Comparison of ENCODE assay signal across 21 cellular contexts in the genomic region with DNA sequence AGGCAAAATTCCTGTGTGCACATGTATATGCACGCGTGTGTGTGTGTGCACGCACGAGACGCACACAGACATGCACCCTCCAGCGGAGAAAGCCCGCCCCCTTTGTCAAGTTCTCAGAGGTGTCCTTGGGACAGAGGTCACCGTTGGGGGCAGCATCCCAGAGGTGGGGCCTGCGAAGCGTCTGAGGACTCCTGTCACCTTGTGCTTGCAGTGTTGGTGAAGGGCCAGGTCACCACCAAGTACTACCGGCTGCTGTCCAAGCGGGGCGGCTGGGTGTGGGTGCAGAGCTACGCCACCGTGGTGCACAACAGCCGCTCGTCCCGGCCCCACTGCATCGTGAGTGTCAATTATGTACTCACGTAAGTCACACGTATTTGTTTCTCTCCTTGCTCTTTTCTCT. TPM values are rescaled to one million over a fixed set of nuclear protein-coding genes. Genes with fewer than 3 reads are reported as not detected.
DNase-seq lines count a peak whose midpoint lies in the region; ATAC-seq, FAIRE-seq and TF ChIP-seq lines count a peak whose summit lies in the region.
"Had no signal": no experiment of that assay in that cellular context is flagged by ENCODE, and none has a peak within 500 bp of the region (broad histone marks: within the 10 kb centered on the region; RNA-seq: fewer than 3 reads in every experiment).

No MANE protein-coding gene starts in this region.

- no peak overlapping the region for H3K4ac ChIP-seq in neuronal stem cell (ENCODE audit: low read length)

- TF ChIP-seq CTCF in K562 (IDR thresholded peaks at IDR 0.05 in 2 of 3, conservative IDR thresholded peaks at IDR 0.05 in 1 of 3; ENCODE audit: insufficient read depth in 2 of 3, low read depth in 1 of 3, low read length in 3 of 3) (peak in 1 of 3 experiments; percentile 53; a peak in 2 of 6 replicates), OCI-LY7 (conservative IDR thresholded peaks at IDR 0.05; ENCODE audit: low read length) (no peak)

- H4K8ac ChIP-seq in neuronal stem cell (ENCODE audit: low read depth, low read length), result no peak overlapping the region

- POLR2A ChIA-PET in K562 (lab: Yijun Ruan, JAX) (interaction anchor here (1.0 kb wide), 1 partner anchor 11 kb away, joined by 4 read pairs; no protein-coding TSS in a partner anchor), OCI-LY7 (lab: Charles Lee) (no interaction called here)

- no peak overlapping the region for H3K4me3 ChIP-seq in H7 (ENCODE audit: insufficient read depth, low read depth, low read length)
- H3K4me3 ChIP-seq in K562, result no peak overlapping the region
- H3K4me3 ChIP-seq in neuronal stem cell (ENCODE audit: low read length in 2 of 2), result no peak overlapping the region
- H3K4me3 ChIP-seq in OCI-LY7 (ENCODE audit: low read depth, low read length, poor library complexity, severe bottlenecking), result no peak overlapping the region
- H3K4me3 ChIP-seq: A549 had no signal

- H3K4me1 ChIP-seq in K562 (replicated peaks in 1 of 2; ENCODE audit: control insufficient read depth in 2 of 2, insufficient read depth in 2 of 2, low read length in 2 of 2), result peaks cover 0 to 12% of the 10 kb centered on the region in 2 experiments; a peak in 2 of 5 replicates
- peaks cover 3 to 5% of the 10 kb centered on the region in 2 donors for H3K4me1 ChIP-seq in neuronal stem cell (ENCODE audit: control insufficient read depth in 2 of 2, insufficient read depth in 1 of 2, low read depth in 1 of 2, low read length in 2 of 2)
- H3K4me1 ChIP-seq in OCI-LY7 (ENCODE audit: insufficient read depth, low read length, poor library complexity, severe bottlenecking), result no peaks in the 10 kb centered on the region
- H3K4me1 ChIP-seq: A549 had no signal

- no peak for TF ChIP-seq EP300 in K562 (IDR thresholded peaks at IDR 0.05; ENCODE audit: low read length)

- H4K20me1 ChIP-seq in K562 (replicated peaks; ENCODE audit: control insufficient read depth, insufficient read depth, low read length), result no peaks in the 10 kb centered on the region; the same call in none of the 2 replicates
- no peaks in the 10 kb centered on the region for H4K20me1 ChIP-seq in OCI-LY7 (ENCODE audit: insufficient read depth, low read length)

- no peaks in the 10 kb centered on the region for H3K79me2 ChIP-seq in K562 (ENCODE audit: control insufficient read depth, insufficient read depth, low read length)
- H3K79me2 ChIP-seq in OCI-LY7 (ENCODE audit: insufficient read depth, low read depth, low read length), result no peaks in the 10 kb centered on the region

- peaks cover 3% of the 10 kb centered on the region for H3K79me1 ChIP-seq in neuronal stem cell (ENCODE audit: low read depth, low read length)

- 15% methylated on average over 21 of the region's 21 CpGs for WGBS in K562 (ENCODE audit: insufficient coverage, low coverage, missing lambda C conversion rate)
- no CpG with 5 or more reads among the region's 21 CpGs for WGBS in neuronal stem cell (ENCODE audit: extremely low coverage in 2 of 2, insufficient read length in 2 of 2, insufficient replicate concordance in 1 of 2), 2 donors

- H2BK15ac ChIP-seq in neuronal stem cell (ENCODE audit: low read length), result no peak overlapping the region

- no peak overlapping the region for H2BK12ac ChIP-seq in neuronal stem cell (ENCODE audit: low read length)

- H3K9ac ChIP-seq in K562 (ENCODE audit: insufficient read depth in 1 of 2, low read depth in 2 of 2, low read length in 2 of 2) (no peak overlapping the region), neuronal stem cell (ENCODE audit: low read depth, low read length, poor library complexity) (no peak overlapping the region)

- in situ Hi-C loops in K562 (cut with MboI), result loop anchor here (10.0 kb wide), 1 partner anchor 183 kb away; no protein-coding TSS in a partner anchor

- H3K27me3 ChIP-seq in H7 (ENCODE audit: control insufficient read depth, insufficient read depth, low read length), result peaks cover 2% of the 10 kb centered on the region; the same call in 1 of the 2 replicates
- H3K27me3 ChIP-seq in K562 (ENCODE audit: control insufficient read depth in 2 of 2, insufficient read depth in 2 of 2, low read length in 2 of 2), result peaks cover 58 to 87% of the 10 kb centered on the region in 2 experiments
- no peaks in the 10 kb centered on the region for H3K27me3 ChIP-seq in neuronal stem cell (ENCODE audit: control insufficient read depth in 3 of 3, insufficient read depth in 3 of 3, low read depth in 1 of 3, low read length in 3 of 3)

- TF ChIP-seq POLR2A in K562 (conservative IDR thresholded peaks at IDR 0.05), result no peak

- H3K18ac ChIP-seq in neuronal stem cell (ENCODE audit: low read length), result no peak overlapping the region

- CTCF ChIA-PET in K562 (lab: Yijun Ruan, JAX; ENCODE audit: low intra/inter-chr PET ratio), result no interaction called here
- CTCF ChIA-PET in OCI-LY7 (lab: Charles Lee; ENCODE audit: unreplicated experiment), result no interaction called here

- BruUV-seq in K562 (replicated peaks; lab: Mats Ljungman, UMichigan), result no TSS peak
- no TSS peak for BruUV-seq in OCI-LY7 (replicated peaks; lab: Mats Ljungman, UMichigan)

- H2AFZ ChIP-seq in K562 (ENCODE audit: low read depth, low read length), result no peak overlapping the region
- H2AFZ ChIP-seq in neuronal stem cell (ENCODE audit: low read length), result no peak overlapping the region
- no peak overlapping the region for H2AFZ ChIP-seq in OCI-LY7 (ENCODE audit: low read length)

- no peaks in the 10 kb centered on the region for H3K9me1 ChIP-seq in K562 (ENCODE audit: control insufficient read depth, insufficient read depth, low read length)

- ATAC-seq in K562, result peak; percentile 43
- ATAC-seq in GM19351 (IDR thresholded peaks at IDR 0.05; ENCODE audit: unreplicated experiment), result no peak
- ATAC-seq in HG03095 (IDR thresholded peaks at IDR 0.05; ENCODE audit: unreplicated experiment), result no peak
- ATAC-seq: A549 had no signal

- H2BK120ac ChIP-seq in neuronal stem cell (ENCODE audit: low read depth, low read length), result no peak overlapping the region

- no peak overlapping the region for H3K23ac ChIP-seq in neuronal stem cell (ENCODE audit: low read depth, low read length, poor library complexity)

- H4K91ac ChIP-seq in neuronal stem cell (ENCODE audit: low read depth, low read length, poor library complexity), result no peak overlapping the region

- H3K27ac ChIP-seq in K562 (ENCODE audit: extremely low read depth, low read depth, low read length) (no peak overlapping the region), neuronal stem cell (replicated peaks; ENCODE audit: low read length) (no peak overlapping the region), OCI-LY7 (ENCODE audit: low read depth, low read length, poor library complexity, severe bottlenecking) (no peak overlapping the region)
- H3K27ac ChIP-seq: 22Rv1, A549, C4-2B had no signal

- H3K4me2 ChIP-seq in K562 (ENCODE audit: insufficient read depth, low read length), result no peak overlapping the region
- no peak overlapping the region for H3K4me2 ChIP-seq in neuronal stem cell (ENCODE audit: insufficient read depth, low read length, poor library complexity, severe bottlenecking)
- no peak overlapping the region for H3K4me2 ChIP-seq in OCI-LY7 (ENCODE audit: low read length)
- H3K4me2 ChIP-seq: A549 had no signal

- H3K14ac ChIP-seq in neuronal stem cell (ENCODE audit: low read length), result peak overlapping the region; percentile 87

- H2AK5ac ChIP-seq in neuronal stem cell (ENCODE audit: low read depth, low read length), result peak overlapping the region; percentile 12

- no peaks in the 10 kb centered on the region for H3K9me2 ChIP-seq in OCI-LY7 (ENCODE audit: insufficient read depth, low read length)

- H2BK5ac ChIP-seq in neuronal stem cell (ENCODE audit: low read length), result no peak overlapping the region

- DNase-seq in activated effector memory CD4-positive, alpha-beta T cell treated with anti-CD3 and anti-CD28 coated beads, Interleukin-2, amount 50 U/mL, for 16 hours, result peak; percentile 60
- DNase-seq in activated effector memory CD4-positive, alpha-beta T cell treated with Interleukin-2 at 50 U/mL for 16 hours, result no peak
- DNase-seq in H7 (peak; percentile 30), K562 (ENCODE audit: extremely low read depth in 1 of 4, low spot score in 3 of 4) (peak in 3 of 4 experiments; percentile 36 to 59 (median 50)), neuronal stem cell (ENCODE audit: low spot score) (no peak), OCI-LY7 (ENCODE audit: low spot score) (no peak)
- DNase-seq: AML-193; CD4-positive, alpha-beta T cell; DMS153; DMS79; GDM1; GOT3; H9 had no signal

- no peak for TF ChIP-seq RAD21 in K562 (CRISPR knock-in tag; conservative IDR thresholded peaks at IDR 0.05 in 1 of 2, IDR thresholded peaks at IDR 0.05 in 1 of 2)

- intact Hi-C loops in K562 (cut with micrococcal nuclease) (no loop called here), OCI-LY7 (cut with micrococcal nuclease; ENCODE audit: unreplicated experiment) (no loop called here)

- H3K36me3 ChIP-seq in H7 (replicated peaks; ENCODE audit: control insufficient read depth, insufficient read depth, low read length) (no peaks in the 10 kb centered on the region), K562 (ENCODE audit: control insufficient read depth, insufficient read depth, low read length) (no peaks in the 10 kb centered on the region), neuronal stem cell (replicated peaks in 1 of 2; ENCODE audit: control insufficient read depth in 2 of 2, insufficient read depth in 2 of 2, low read length in 2 of 2) (no peaks in the 10 kb centered on the region), OCI-LY7 (ENCODE audit: insufficient read depth, low read length) (no peaks in the 10 kb centered on the region)

- FAIRE-seq in K562 (lab: Jason Lieb, UNC), result no peak
- FAIRE-seq: A549, GM12892, GM18507 had no signal

- H3K9me3 ChIP-seq in K562 (replicated peaks; ENCODE audit: control insufficient read depth, insufficient read depth, low read depth, low read length) (no peaks in the 10 kb centered on the region), neuronal stem cell (replicated peaks in 1 of 2; ENCODE audit: control insufficient read depth in 2 of 2, insufficient read depth in 1 of 2, low read depth in 1 of 2, low read length in 2 of 2) (no peaks in the 10 kb centered on the region), OCI-LY7 (ENCODE audit: low read length) (no peaks in the 10 kb centered on the region)
- H3K9me3 ChIP-seq: A549 had no signal

RNA-seq across cellular contexts. Expression of gene SIM2, which starts 42.6 kb away (rescaled TPM):
- total RNA-seq in H7 (2014; rRNA removed; shearing (Covaris generic)), result 0.07 and 0.11 TPM in 2 replicates
- total RNA-seq in K562 (2011; cell fraction: chromatin; rRNA removed; ENCODE audit: low replicate concordance), result not detected in 2 replicates
- not detected in 2 replicates for total RNA-seq in K562 (2011; cell fraction: nucleolus; rRNA removed)
- not detected in 2 replicates for total RNA-seq in K562 (2011; cell fraction: nucleoplasm; rRNA removed)
- total RNA-seq in K562 (2014; rRNA removed), result not detected in 2 replicates
- total RNA-seq in K562 (2014; rRNA removed; fragmentation: Illumina TruSeq; extraction: Trizol), result not detected in 2 replicates
- not detected in 2 replicates for total RNA-seq in K562 (2015; rRNA removed; fragmentation: Illumina TruSeq; extraction: Trizol)
- total RNA-seq in K562 (2021), result 0.11 TPM in 2 replicates
- polyA plus RNA-seq in K562 (2011; rRNA removed), result not detected in 2 replicates
- not detected in 2 replicates for polyA plus RNA-seq in K562 (2011; cell fraction: cytosol; rRNA removed)
- polyA plus RNA-seq in K562 (2011; cell fraction: nucleus; rRNA removed), result not detected in 2 replicates
- 0.14 and 0.35 TPM in 2 replicates for polyA plus RNA-seq in K562 (2012)
- not detected in 2 replicates for polyA plus RNA-seq in K562 (2014; fragmentation: Illumina TruSeq; extraction: Trizol)
- under 1 TPM; 0.07 to 0.08 TPM for polyA plus RNA-seq in K562 (2014; fragmentation: Nextera tagmentation; extraction: Ambion mirVana)
- polyA plus RNA-seq in K562 (2014; rRNA removed), result not detected in 2 replicates
- not detected in 2 replicates for polyA minus RNA-seq in K562 (2011; rRNA and poly(A)+ RNA removed)
- not detected in 2 replicates for polyA minus RNA-seq in K562 (2011; cell fraction: cytosol; rRNA and poly(A)+ RNA removed)
- not detected in 2 replicates for polyA minus RNA-seq in K562 (2011; cell fraction: nucleus; rRNA and poly(A)+ RNA removed)
- polyA plus RNA-seq in neuronal stem cell (2013, experiment 1 of 2), result 0.06 TPM
- polyA plus RNA-seq in neuronal stem cell (2013, experiment 2 of 2), result 0.08 TPM
- total RNA-seq in OCI-LY7 (2014; rRNA removed; shearing (Covaris generic)), result not detected in 2 replicates
- total RNA-seq in OCI-LY7 (2022), result not detected in 2 replicates
- total RNA-seq: CD4-positive, alpha-beta T cell; H9 had no signal
- polyA plus RNA-seq: BJ had no signal

Comparison
In these comparisons a context has a peak if more than half of its experiments do, and no peak if none do; other contexts are left out.
1. DNase-seq: peak in activated effector memory CD4-positive, alpha-beta T cell treated with anti-CD3 and anti-CD28 coated beads, Interleukin-2, amount 50 U/mL, for 16 hours (single experiment), H7 (single experiment) and K562 (3 of 4); none in activated effector memory CD4-positive, alpha-beta T cell treated with Interleukin-2 at 50 U/mL for 16 hours (single experiment), neuronal stem cell (single experiment) and OCI-LY7 (single experiment).